Comparison of ENCODE assay signal across 16 cellular contexts in the genomic region with DNA sequence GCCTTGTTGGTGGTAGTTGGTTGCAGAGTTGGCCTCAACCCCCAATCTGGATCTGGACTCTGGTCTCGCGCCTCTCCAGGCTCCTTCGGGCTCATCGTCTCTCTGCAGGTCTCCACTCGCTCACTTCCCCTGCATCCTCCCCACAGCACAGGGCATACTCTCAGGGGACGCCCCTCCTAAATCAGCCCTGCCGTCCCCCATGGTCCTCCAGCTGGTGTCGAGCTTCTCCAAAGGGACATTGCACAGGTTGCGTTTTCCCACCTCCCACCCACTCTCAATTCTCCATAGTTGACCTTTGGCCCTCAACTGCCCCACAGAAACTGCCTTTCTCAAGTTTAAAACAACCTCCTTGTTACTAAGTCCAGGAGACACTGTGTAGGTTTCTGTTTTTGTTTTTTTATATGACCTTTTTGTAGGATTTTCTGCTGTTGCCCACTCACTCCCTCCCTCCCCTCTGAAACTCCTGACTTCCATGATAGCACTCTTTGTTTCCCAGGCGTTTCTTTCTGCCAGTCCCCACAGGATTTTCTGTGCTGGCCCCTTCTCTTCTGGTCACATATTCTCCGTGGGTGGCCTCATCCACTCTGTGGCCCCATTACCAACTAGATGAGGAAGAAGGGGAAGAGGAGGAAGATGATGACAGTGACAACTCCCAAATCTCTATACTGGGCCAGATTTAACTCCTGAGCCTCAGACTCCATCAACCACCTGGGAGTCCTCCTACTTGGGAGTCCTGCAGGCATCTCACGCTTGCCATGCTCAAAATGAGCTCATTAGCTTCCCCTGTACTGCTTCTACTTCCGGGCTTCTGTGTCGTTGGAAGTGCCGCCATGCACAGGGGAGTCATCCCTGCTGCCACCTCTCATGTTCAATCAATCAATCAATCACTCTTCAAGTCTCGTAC.
"Had no signal": no experiment of that assay in that cellular context is flagged by ENCODE, and none has a peak within 500 bp of the region (broad histone marks: within the 10 kb centered on the region; RNA-seq: fewer than 3 reads in every experiment).

No MANE protein-coding gene starts in this region.

- H3K27ac Mint-ChIP-seq: activated naive CD4-positive, alpha-beta T cell treated with anti-CD3 and anti-CD28 coated beads, Interleukin-2, amount 50 U/mL, for 24 hours; memory B cell had no signal

- H3K4me3 Mint-ChIP-seq: activated naive CD4-positive, alpha-beta T cell treated with anti-CD3 and anti-CD28 coated beads, Interleukin-2, amount 50 U/mL, for 24 hours; memory B cell had no signal

- H3K4me2 ChIP-seq: SK-N-SH had no signal

- H3K4me3 ChIP-seq: heart left ventricle, left lung, psoas muscle, suprapubic skin, upper lobe of left lung had no signal

- ATAC-seq: left lung; psoas muscle; stimulated activated naive CD8-positive, alpha-beta T cell treated with anti-CD3 and anti-CD28 coated beads, Interleukin-15, Interleukin-2, amounts not matched to agents 100 U/mL and 50 U/mL, for 24 hours had no signal

- H3K36me3 Mint-ChIP-seq: activated naive CD4-positive, alpha-beta T cell treated with anti-CD3 and anti-CD28 coated beads, Interleukin-2, amount 50 U/mL, for 24 hours; memory B cell had no signal

- H3K27me3 ChIP-seq: suprapubic skin, upper lobe of left lung had no signal

- H3K27me3 Mint-ChIP-seq: activated naive CD4-positive, alpha-beta T cell treated with anti-CD3 and anti-CD28 coated beads, Interleukin-2, amount 50 U/mL, for 24 hours; memory B cell had no signal

- H3K9ac ChIP-seq: SK-N-SH had no signal

- H3K36me3 ChIP-seq: heart left ventricle, left lung, suprapubic skin, upper lobe of left lung had no signal

- H3K27ac ChIP-seq: heart left ventricle, left lung, psoas muscle, suprapubic skin, upper lobe of left lung had no signal

- DNase-seq: activated CD4-positive, alpha-beta T cell treated with anti-CD3 and anti-CD28 coated beads, Interleukin-2, amount 50 U/mL, for 1 hour; activated T-cell treated with anti-CD3 and anti-CD28 coated beads, Interleukin-2, amount 50 U/mL, for 1 hour; amygdala; foreskin melanocyte; heart left ventricle; left lung; occipital lobe; psoas muscle; stimulated activated CD4-positive, alpha-beta T cell treated with anti-CD3 and anti-CD28 coated beads, Interleukin-12 subunit alpha, Interleukin-12 subunit beta, amount 100 ng/mL, for 4 hours; stimulated activated naive CD8-positive, alpha-beta T cell treated with anti-CD3 and anti-CD28 coated beads, Interleukin-15, Interleukin-2, amounts not matched to agents 100 U/mL and 50 U/mL, for 24 hours; T-helper 2 cell; upper lobe of left lung had no signal

- H3K4me1 ChIP-seq: heart left ventricle, left lung, psoas muscle, suprapubic skin, upper lobe of left lung had no signal

- H3K9me3 ChIP-seq: heart left ventricle, left lung, psoas muscle, SK-N-SH, suprapubic skin, upper lobe of left lung had no signal

- H3K9me3 Mint-ChIP-seq: activated naive CD4-positive, alpha-beta T cell treated with anti-CD3 and anti-CD28 coated beads, Interleukin-2, amount 50 U/mL, for 24 hours; memory B cell had no signal
